Comparison of ENCODE assay signal across 8 cellular contexts in the genomic region with DNA sequence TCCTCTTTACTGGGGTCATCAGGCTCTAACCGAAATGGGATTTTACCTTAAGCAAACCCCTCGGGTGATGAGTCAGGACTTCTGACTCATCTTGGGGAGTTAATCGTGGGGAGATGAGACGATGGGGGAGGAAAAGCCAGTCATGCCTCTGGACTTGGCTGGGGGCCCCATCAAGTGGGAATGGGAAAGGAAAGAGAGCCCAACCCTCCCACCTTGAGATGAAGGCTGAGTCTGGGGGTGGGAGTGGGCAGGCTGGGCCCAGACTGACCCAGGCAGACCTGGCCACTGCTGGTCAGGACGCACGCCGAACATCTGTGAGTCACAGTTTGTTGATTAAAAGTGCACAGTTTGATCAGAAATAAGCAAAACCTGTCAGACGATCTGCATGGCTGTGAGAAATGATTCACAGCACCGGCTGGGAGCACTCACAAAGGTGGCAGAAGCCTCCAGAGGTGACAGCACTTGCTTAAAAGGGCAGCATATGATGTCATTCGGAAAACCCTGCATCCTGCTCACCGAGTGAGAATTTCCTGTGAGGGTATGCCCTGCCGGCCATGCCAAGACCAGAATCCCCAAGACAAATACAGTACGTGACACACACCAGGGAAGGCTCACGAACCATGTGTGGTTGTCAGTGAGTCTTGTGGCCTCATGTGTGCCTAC. TPM values are rescaled to one million over a fixed set of nuclear protein-coding genes. Genes with fewer than 3 reads are reported as not detected.
DNase-seq lines count a peak whose midpoint lies in the region; ATAC-seq, FAIRE-seq and TF ChIP-seq lines count a peak whose summit lies in the region.

No MANE protein-coding gene starts in this region.

- TF ChIP-seq CTCF in bronchial epithelial cell (IDR thresholded peaks at IDR 0.05; ENCODE audit: insufficient read depth, low read length, severe bottlenecking) (no peak), ovary (IDR thresholded peaks at IDR 0.05) (no peak), Peyer's patch (IDR thresholded peaks at IDR 0.05) (no peak), colonic mucosa (IDR thresholded peaks at IDR 0.05) (no peak)

- TF ChIP-seq EP300 in ovary (IDR thresholded peaks at IDR 0.05): no peak

- ATAC-seq in GM18508 (IDR thresholded peaks at IDR 0.05; ENCODE audit: insufficient read depth, unreplicated experiment): peak; percentile 70

- no peak overlapping the region for H3K9ac ChIP-seq in colonic mucosa (ENCODE audit: low read depth in 2 of 2, low read length in 2 of 2)

- H3K36me3 ChIP-seq in bronchial epithelial cell (ENCODE audit: control insufficient read depth, insufficient read depth, low read length) (no peaks in the 10 kb centered on the region), ovary (no peaks in the 10 kb centered on the region), Peyer's patch (peaks cover 0 to 29% (median 0%) of the 10 kb centered on the region in 3 donors), colonic mucosa (no peaks in the 10 kb centered on the region)

- WGBS in ovary, 3 donors: 19 to 37% (median 34%) methylated on average over 14 of the region's 14 CpGs

- DNase-seq in HCEC 1CT: peak; percentile 98
- peak; percentile 52 for DNase-seq in NCI-H460 (ENCODE audit: extremely low read depth, low read depth)
- peak; percentile 98 for DNase-seq in bronchial epithelial cell (ENCODE audit: low read depth)
- DNase-seq in ovary: peak; percentile 36 to 70 (median 63)
- DNase-seq in HuH-7 (ENCODE audit: low spot score): no peak
- DNase-seq in Peyer's patch: no peak
- DNase-seq in colonic mucosa: no peak

- H3K27ac ChIP-seq in ovary (no peak overlapping the region), Peyer's patch (no peak overlapping the region), colonic mucosa (no peak overlapping the region)

- H3K4me1 ChIP-seq in ovary (ENCODE audit: insufficient read depth) (no peaks in the 10 kb centered on the region), Peyer's patch (no peaks in the 10 kb centered on the region), colonic mucosa (no peaks in the 10 kb centered on the region)

- peak; percentile 93 for FAIRE-seq in bronchial epithelial cell (lab: Jason Lieb, UNC)

- H3K27me3 ChIP-seq in bronchial epithelial cell (ENCODE audit: control insufficient read depth, insufficient read depth, low read length) (no peaks in the 10 kb centered on the region), ovary (no peaks in the 10 kb centered on the region), Peyer's patch (no peaks in the 10 kb centered on the region), colonic mucosa (no peaks in the 10 kb centered on the region)

- no peaks in the 10 kb centered on the region for H3K9me3 ChIP-seq in ovary
- no peaks in the 10 kb centered on the region for H3K9me3 ChIP-seq in Peyer's patch
- H3K9me3 ChIP-seq in colonic mucosa: no peaks in the 10 kb centered on the region

- intact Hi-C loops in ovary (cut with DNase I) (loop anchor here in 1 of 4 donors (10.0 kb wide), 1 partner anchor 61 kb away; no protein-coding TSS in a partner anchor), colonic mucosa (cut with DNase I) (no loop called here)

- H3K4me3 ChIP-seq in bronchial epithelial cell (ENCODE audit: low read depth, low read length): no peak overlapping the region
- H3K4me3 ChIP-seq in ovary: no peak overlapping the region
- no peak overlapping the region for H3K4me3 ChIP-seq in Peyer's patch
- no peak overlapping the region for H3K4me3 ChIP-seq in colonic mucosa

- no peak for TF ChIP-seq POLR2A in ovary (IDR thresholded peaks at IDR 0.05)
- no peak for TF ChIP-seq POLR2A in Peyer's patch (IDR thresholded peaks at IDR 0.05)

RNA-seq across cellular contexts. Expression of a gene that starts 50.0 kb away (rescaled TPM):
- total RNA-seq in NCI-H460 (2014; rRNA removed; shearing (Covaris generic)): 31.8 and 33.0 TPM in 2 replicates
- polyA plus RNA-seq in NCI-H460 (2014; cell fraction: nucleus; rRNA removed): 21.7 and 30.5 TPM in 2 replicates
- 63.7 and 99.2 TPM in 2 replicates for total RNA-seq in bronchial epithelial cell
- 10 to 100 TPM; 11.7 to 24.1 (median 21.3) TPM for total RNA-seq in ovary
- 10 to 100 TPM in 1 of 2 donors, 1 to 10 TPM in 1; 5.1 to 11.7 TPM for polyA plus RNA-seq in ovary
- 10 to 100 TPM; 32.2 to 67.8 (median 57.8) TPM for total RNA-seq in Peyer's patch
- total RNA-seq in colonic mucosa: 10 to 100 TPM; 19.4 to 22.7 TPM

Comparison
In these comparisons a context has a peak if more than half of its experiments do, and no peak if none do; other contexts are left out.
1. DNase-seq: peak in HCEC 1CT (single experiment), NCI-H460 (single experiment), bronchial epithelial cell (single experiment) and ovary (5 of 5); none in HuH-7 (single experiment), Peyer's patch (0 of 3) and colonic mucosa (single experiment).